Comparison of ENCODE assay signal across 24 cellular contexts in the genomic region with DNA sequence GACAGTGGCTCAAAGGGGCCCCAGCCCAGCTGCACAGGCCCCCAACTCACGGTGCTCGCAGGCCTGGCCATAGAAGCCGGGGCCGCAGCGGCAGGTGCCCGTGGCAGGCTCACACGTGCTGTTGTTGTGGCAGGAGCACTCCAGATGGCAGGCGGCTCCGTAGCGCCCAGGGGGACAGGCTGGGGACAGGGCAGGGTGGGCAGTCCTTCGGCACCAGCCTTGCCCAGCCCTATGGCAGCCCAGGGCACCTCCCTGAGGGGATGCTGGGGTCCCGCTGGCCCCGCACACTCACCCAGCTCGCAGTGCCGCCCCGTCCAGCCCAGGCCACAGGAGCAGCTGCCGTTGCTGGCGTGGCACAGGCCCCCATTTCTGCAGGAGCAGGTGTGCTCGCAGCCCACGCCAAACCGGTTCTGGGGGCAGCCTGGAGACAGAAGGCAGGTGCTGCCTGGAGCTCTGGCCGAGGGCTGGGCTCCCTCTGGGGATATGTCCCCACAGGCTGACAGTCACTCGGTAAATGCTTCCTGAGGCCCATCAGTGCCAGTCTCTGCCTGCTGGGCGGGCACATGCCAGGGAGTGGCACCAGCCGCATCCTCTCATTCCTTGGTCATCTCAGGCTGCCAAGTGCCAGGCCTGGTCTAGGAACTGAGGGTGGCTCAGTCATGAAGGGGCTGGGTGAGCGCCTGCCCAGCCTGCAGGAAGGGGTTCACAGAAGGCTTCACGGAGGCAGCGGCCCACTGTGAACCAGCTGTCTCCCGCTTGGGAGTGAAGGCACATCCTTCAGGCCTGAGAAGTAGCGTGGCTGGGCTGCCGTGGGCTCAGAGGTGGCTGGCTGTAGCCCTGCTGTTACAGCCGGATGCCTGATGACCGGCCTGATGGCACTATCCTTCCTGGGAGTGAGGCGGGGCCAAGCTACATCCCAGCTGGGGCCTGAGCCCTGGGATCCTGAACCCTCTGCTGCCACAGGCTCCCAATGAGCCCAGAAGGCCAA. TPM values are rescaled to one million over a fixed set of nuclear protein-coding genes. Genes with fewer than 3 reads are reported as not detected.
A peak's percentile ranks its signal among the peaks of the same experiment; 100 is the strongest.
DNase-seq lines count a peak whose midpoint lies in the region; TF ChIP-seq lines count a peak whose summit lies in the region.
"Had no signal": no experiment of that assay in that cellular context is flagged by ENCODE, and none has a peak within 500 bp of the region (broad histone marks: within the 10 kb centered on the region; RNA-seq: fewer than 3 reads in every experiment).

No MANE protein-coding gene starts in this region.

- TF ChIP-seq POLR2A in vagina (IDR thresholded peaks at IDR 0.05), result no peak

- H2BK5ac ChIP-seq in neuronal stem cell (ENCODE audit: low read length), result peak overlapping the region; percentile 39

- H3K27ac ChIP-seq in neuronal stem cell (replicated peaks; ENCODE audit: low read length) (no peak overlapping the region), vagina (no peak overlapping the region)
- H3K27ac ChIP-seq: HL-60, lower lobe of right lung, neural progenitor cell, Peyer's patch, skin epidermis had no signal

- H3K4me1 ChIP-seq in neuronal stem cell (ENCODE audit: control insufficient read depth in 2 of 2, insufficient read depth in 1 of 2, low read depth in 1 of 2, low read length in 2 of 2) (peaks cover 4 to 6% of the 10 kb centered on the region in 2 donors), vagina (peaks cover 12% of the 10 kb centered on the region)
- H3K4me1 ChIP-seq: neural progenitor cell had no signal

- no peak overlapping the region for H2BK12ac ChIP-seq in neuronal stem cell (ENCODE audit: low read length)

- H3K4me1 Mint-ChIP-seq in osteocyte (ENCODE audit: unreplicated experiment), result peaks cover 10% of the 10 kb centered on the region

- no peak overlapping the region for H4K91ac ChIP-seq in neuronal stem cell (ENCODE audit: low read depth, low read length, poor library complexity)

- H3K4me2 ChIP-seq in neuronal stem cell (ENCODE audit: insufficient read depth, low read length, poor library complexity, severe bottlenecking), result no peak overlapping the region
- H3K4me2 ChIP-seq: A549, neural progenitor cell had no signal

- H3K4me3 Mint-ChIP-seq in osteocyte (ENCODE audit: unreplicated experiment), result no peak overlapping the region
- H3K4me3 Mint-ChIP-seq: activated CD8-positive, alpha-beta T cell treated with anti-CD3 and anti-CD28 coated beads for 36 hours; activated naive CD8-positive, alpha-beta T cell treated with anti-CD3 and anti-CD28 coated beads for 36 hours; B cell; neural progenitor cell had no signal

- H3K9me3 ChIP-seq in MG63 (no peaks in the 10 kb centered on the region), neuronal stem cell (replicated peaks in 1 of 2; ENCODE audit: control insufficient read depth in 2 of 2, insufficient read depth in 1 of 2, low read depth in 1 of 2, low read length in 2 of 2) (no peaks in the 10 kb centered on the region), vagina (no peaks in the 10 kb centered on the region)
- H3K9me3 ChIP-seq: A549, lower lobe of right lung, mucosa of descending colon, Peyer's patch had no signal

- peak overlapping the region; percentile 57 for H3K18ac ChIP-seq in neuronal stem cell (ENCODE audit: low read length)

- H3K14ac ChIP-seq in neuronal stem cell (ENCODE audit: low read length), result peak overlapping the region; percentile 71

- intact Hi-C loops in vagina (cut with DNase I), result no loop called here

- H3K4ac ChIP-seq in neuronal stem cell (ENCODE audit: low read length), result no peak overlapping the region

- H3K4me3 ChIP-seq in MG63, result no peak overlapping the region
- no peak overlapping the region for H3K4me3 ChIP-seq in neuronal stem cell (ENCODE audit: low read length in 2 of 2)
- no peak overlapping the region for H3K4me3 ChIP-seq in vagina
- H3K4me3 ChIP-seq: A549, lower lobe of right lung, mucosa of descending colon, neural progenitor cell, Peyer's patch, skin epidermis had no signal

- no peak overlapping the region for H2AFZ ChIP-seq in neuronal stem cell (ENCODE audit: low read length)
- H2AFZ ChIP-seq: neural progenitor cell had no signal

- H3K27me3 ChIP-seq in MG63, result no peaks in the 10 kb centered on the region; the same call in 1 of the 2 replicates
- H3K27me3 ChIP-seq in neuronal stem cell (ENCODE audit: control insufficient read depth in 3 of 3, insufficient read depth in 3 of 3, low read depth in 1 of 3, low read length in 3 of 3), result no peaks in the 10 kb centered on the region
- H3K27me3 ChIP-seq in vagina, result no peaks in the 10 kb centered on the region
- H3K27me3 ChIP-seq: neural progenitor cell, Peyer's patch had no signal

- no peaks in the 10 kb centered on the region for H3K9me3 Mint-ChIP-seq in osteocyte (ENCODE audit: unreplicated experiment)
- H3K9me3 Mint-ChIP-seq: activated CD8-positive, alpha-beta T cell treated with anti-CD3 and anti-CD28 coated beads for 36 hours; activated naive CD8-positive, alpha-beta T cell treated with anti-CD3 and anti-CD28 coated beads for 36 hours; neural progenitor cell had no signal

- peaks cover 5% of the 10 kb centered on the region for H3K36me3 Mint-ChIP-seq in osteocyte (ENCODE audit: unreplicated experiment)
- H3K36me3 Mint-ChIP-seq: activated naive CD8-positive, alpha-beta T cell treated with anti-CD3 and anti-CD28 coated beads for 36 hours; neural progenitor cell had no signal

- H3K27ac Mint-ChIP-seq in osteocyte (ENCODE audit: unreplicated experiment), result no peak overlapping the region
- H3K27ac Mint-ChIP-seq: activated CD8-positive, alpha-beta T cell treated with anti-CD3 and anti-CD28 coated beads for 36 hours; activated naive CD8-positive, alpha-beta T cell treated with anti-CD3 and anti-CD28 coated beads for 36 hours; B cell; neural progenitor cell had no signal

- H3K36me3 ChIP-seq in MG63, result peaks cover 86% of the 10 kb centered on the region
- H3K36me3 ChIP-seq in neuronal stem cell (replicated peaks in 1 of 2; ENCODE audit: control insufficient read depth in 2 of 2, insufficient read depth in 2 of 2, low read length in 2 of 2), result peaks cover 0 to 3% of the 10 kb centered on the region in 2 donors
- peaks cover 0 to 5% of the 10 kb centered on the region in 2 donors for H3K36me3 ChIP-seq in vagina
- H3K36me3 ChIP-seq: neural progenitor cell, Peyer's patch had no signal

- no peak overlapping the region for H3K23ac ChIP-seq in neuronal stem cell (ENCODE audit: low read depth, low read length, poor library complexity)

- no CpG with 5 or more reads among the region's 34 CpGs for WGBS in neuronal stem cell (ENCODE audit: extremely low coverage in 2 of 2, insufficient read length in 2 of 2, insufficient replicate concordance in 1 of 2), 2 donors

- H2BK120ac ChIP-seq in neuronal stem cell (ENCODE audit: low read depth, low read length), result no peak overlapping the region

- peaks cover 8% of the 10 kb centered on the region for H3K79me1 ChIP-seq in neuronal stem cell (ENCODE audit: low read depth, low read length)

- H4K8ac ChIP-seq in neuronal stem cell (ENCODE audit: low read depth, low read length), result no peak overlapping the region

- no peak overlapping the region for H2BK15ac ChIP-seq in neuronal stem cell (ENCODE audit: low read length)

- H2AK5ac ChIP-seq in neuronal stem cell (ENCODE audit: low read depth, low read length), result peak overlapping the region; percentile 46

- TF ChIP-seq CTCF in osteocyte (IDR thresholded peaks at IDR 0.05) (no peak), vagina (IDR thresholded peaks at IDR 0.05) (no peak)

- no peaks in the 10 kb centered on the region for H3K27me3 Mint-ChIP-seq in osteocyte (ENCODE audit: unreplicated experiment)
- H3K27me3 Mint-ChIP-seq: activated CD8-positive, alpha-beta T cell treated with anti-CD3 and anti-CD28 coated beads for 36 hours; activated naive CD8-positive, alpha-beta T cell treated with anti-CD3 and anti-CD28 coated beads for 36 hours; B cell had no signal

- peak overlapping the region; percentile 50 for H3K9ac ChIP-seq in neuronal stem cell (ENCODE audit: low read depth, low read length, poor library complexity)
- H3K9ac ChIP-seq: neural progenitor cell had no signal

- DNase-seq in NCI-H1092 treated with DMSO at 0.1 percent for 48 hours (lab: John Stamatoyannopoulos, UW), result peak; percentile 19
- no peak for DNase-seq in NCI-H1092 (lab: John Stamatoyannopoulos, UW)
- DNase-seq in MG63, result peak; percentile 38
- DNase-seq in NCI-H69 (lab: John Stamatoyannopoulos, UW), result peak; percentile 5
- DNase-seq in neuronal stem cell (ENCODE audit: low spot score), result no peak
- DNase-seq in stimulated activated CD4-positive, alpha-beta T cell treated with anti-CD3 and anti-CD28 coated beads, Interleukin-4, amount 100 ng/mL, for 1 hour, result no peak
- DNase-seq in osteocyte (ENCODE audit: extremely low spot score, unreplicated experiment), result no peak
- DNase-seq in vagina (ENCODE audit: extremely low spot score in 2 of 2), result no peak
- DNase-seq: activated CD4-positive, CD25-positive, alpha-beta regulatory T cell treated with anti-CD3 and anti-CD28 coated beads, Interleukin-2, amount 50 U/mL, for 72 hours; activated CD8-positive, alpha-beta T cell treated with anti-CD3 and anti-CD28 coated beads for 36 hours; activated effector memory CD4-positive, alpha-beta T cell treated with Interleukin-2 at 50 U/mL for 16 hours; activated naive CD8-positive, alpha-beta T cell treated with anti-CD3 and anti-CD28 coated beads for 36 hours; activated T-cell treated with anti-CD3 and anti-CD28 coated beads for 4 hours; lower lobe of right lung; mucosa of descending colon; NK-92 treated with Interleukin-12 subunit alpha and Interleukin-12 subunit beta, amount 100 ng/mL, for 24 hours; Peyer's patch; T-helper 1 cell; trophoblast cell had no signal

RNA-seq across cellular contexts. Expression of a gene that starts 40.1 kb away (rescaled TPM):
- total RNA-seq in MG63 (2014; rRNA removed; shearing (Covaris generic); ENCODE audit: low replicate concordance), result 0.13 TPM in 1 of 2 replicates, not detected in the other
- 1.5 TPM for polyA plus RNA-seq in neuronal stem cell (2013, experiment 1 of 2)
- polyA plus RNA-seq in neuronal stem cell (2013, experiment 2 of 2), result 1.4 TPM
- 3.2 and 4.3 TPM in 2 replicates for total RNA-seq in osteocyte
- total RNA-seq in vagina, result 6.4 TPM
- total RNA-seq: activated CD8-positive, alpha-beta T cell treated with anti-CD3 and anti-CD28 coated beads for 36 hours had no signal

Comparison
In these comparisons a context has a peak if more than half of its experiments do, and no peak if none do; other contexts are left out.
1. DNase-seq: peak in NCI-H1092 treated with DMSO at 0.1 percent for 48 hours (single experiment), MG63 (single experiment) and NCI-H69 (single experiment); none in NCI-H1092 (single experiment), neuronal stem cell (single experiment), stimulated activated CD4-positive, alpha-beta T cell treated with anti-CD3 and anti-CD28 coated beads, Interleukin-4, amount 100 ng/mL, for 1 hour (single experiment), osteocyte (single experiment) and vagina (0 of 2).